ENCODE assay signal across 8 cellular contexts in genomic region chr17:41689497-41690299, GRCh38. TPM values are rescaled to one million over a fixed set of nuclear protein-coding genes. Genes with fewer than 3 reads are reported as not detected.
DNase-seq lines count a peak whose midpoint lies in the region; ATAC-seq and TF ChIP-seq lines count a peak whose summit lies in the region.

No MANE protein-coding gene starts in this region.

- intact Hi-C loops in CD4-positive, alpha-beta T cell (cut with DNase I, micrococcal nuclease): loop anchor here (2.0 to 10.0 kb wide), 3 partner anchors 23 to 1045 kb away; partner anchors contain the start of gene SMARCE1 (in 1 of the 2)

- no peaks in the 10 kb centered on the region for H3K9me3 Mint-ChIP-seq in CD4-positive, alpha-beta T cell
- H3K9me3 Mint-ChIP-seq in brain: peaks cover 0 to 2% (median 0%) of the 10 kb centered on the region in 5 experiments

- H3K36me3 Mint-ChIP-seq in CD4-positive, alpha-beta T cell (ENCODE audit: low read depth): peaks cover 63% of the 10 kb centered on the region
- H3K36me3 Mint-ChIP-seq in brain: peaks cover 43% of the 10 kb centered on the region

- no peaks in the 10 kb centered on the region for H3K27me3 ChIP-seq in CD4-positive, alpha-beta T cell (ENCODE audit: control insufficient read depth, insufficient read depth, low read length)
- no peaks in the 10 kb centered on the region for H3K27me3 ChIP-seq in SJCRH30

- CTCF ChIA-PET in CD4-positive, alpha-beta T cell (lab: Charles Lee): interaction anchor here (0.6 to 5.4 kb wide), 8 partner anchors 8 to 908 kb away, joined by 3 to 77 read pairs (median 6); no protein-coding TSS in a partner anchor

- H3K4me3 ChIP-seq in HFF-Myc (replicated peaks; ENCODE audit: low read depth, low read length) (peak overlapping the region; percentile 92), SJCRH30 (peak overlapping the region; percentile 99)

- peak overlapping the region; percentile 100 for H3K27ac ChIP-seq in CD4-positive, alpha-beta T cell (ENCODE audit: low read depth, low read length)
- H3K27ac ChIP-seq in SJCRH30: peak overlapping the region; percentile 99

- POLR2A ChIA-PET in CD4-positive, alpha-beta T cell (lab: Charles Lee): interaction anchor here (0.6 to 5.6 kb wide), 47 partner anchors 11 to 1794 kb away, joined by 3 to 373 read pairs (median 5); partner anchors contain the start of genes ACLY, CNP, DHX8 and JUP

- 0 out of 2 replicates have a peak, but pooled peaks cover 5% of the 10 kb centered on the region for H3K4me1 ChIP-seq in SJCRH30

- H3K27ac Mint-ChIP-seq in CD4-positive, alpha-beta T cell: peak overlapping the region; percentile 100
- peak overlapping the region; percentile 97 to 100 (median 99) for H3K27ac Mint-ChIP-seq in brain

- peak overlapping the region; percentile 99 for H3K4me3 Mint-ChIP-seq in CD4-positive, alpha-beta T cell
- peak overlapping the region; percentile 95 to 98 (median 97) for H3K4me3 Mint-ChIP-seq in brain

- peaks cover 10% of the 10 kb centered on the region for H3K27me3 Mint-ChIP-seq in CD4-positive, alpha-beta T cell
- peaks cover 18% of the 10 kb centered on the region for H3K27me3 Mint-ChIP-seq in brain

- TF ChIP-seq CTCF in CD4-positive, alpha-beta T cell (IDR thresholded peaks at IDR 0.05): peak; percentile 79
- TF ChIP-seq CTCF in HFF-Myc (IDR thresholded peaks at IDR 0.05; ENCODE audit: low read depth, low read length, missing control alignments): peak; percentile 56
- peak; percentile 69 to 88 for TF ChIP-seq CTCF in brain (conservative IDR thresholded peaks at IDR 0.05)

- DNase-seq in CD4-positive, alpha-beta T cell: peak in 5 of 10 experiments; percentile 28 to 48 (median 37)
- no peak for DNase-seq in HFF-Myc (ENCODE audit: extremely low read depth, low read depth)
- peak; percentile 39 to 65 for DNase-seq in SJCRH30
- peak; percentile 48 for DNase-seq in kidney glomerular epithelial cell (lab: John Stamatoyannopoulos, UW)
- peak; percentile 65 to 69 for DNase-seq in stimulated activated CD4-positive, alpha-beta T cell treated with anti-CD3 and anti-CD28 coated beads, Interleukin-2, amount 100 ng/mL, for 48 hours
- no peak for DNase-seq in HK-2 (ENCODE audit: unreplicated experiment)

- peaks cover 42% of the 10 kb centered on the region for H3K36me3 ChIP-seq in SJCRH30

- H3K4me1 Mint-ChIP-seq in CD4-positive, alpha-beta T cell (ENCODE audit: low read depth): peaks cover 50% of the 10 kb centered on the region
- peaks cover 36% of the 10 kb centered on the region for H3K4me1 Mint-ChIP-seq in brain

- ATAC-seq in CD4-positive, alpha-beta T cell (ENCODE audit: poor library complexity): no peak
- no peak for ATAC-seq in HG03571 (IDR thresholded peaks at IDR 0.05; ENCODE audit: unreplicated experiment)

- H3K9me3 ChIP-seq in CD4-positive, alpha-beta T cell (ENCODE audit: control insufficient read depth, low read length): no peaks in the 10 kb centered on the region
- H3K9me3 ChIP-seq in SJCRH30 (replicated peaks): no peaks in the 10 kb centered on the region

RNA-seq across cellular contexts. Expression of gene EIF1, which starts 1.0 kb away (rescaled TPM):
- 1,000 to 10,000 TPM; 3,351 to 3,391 TPM for total RNA-seq in CD4-positive, alpha-beta T cell
- 107 and 142 TPM in 2 replicates for total RNA-seq in SJCRH30 (2014; rRNA removed; shearing (Covaris generic))
- polyA plus RNA-seq in brain (ENCODE audit: insufficient read depth, low read depth, low replicate concordance): 1,760 TPM

RNA-seq across cellular contexts. Expression of gene GAST, which starts 22.4 kb away (rescaled TPM):
- total RNA-seq in CD4-positive, alpha-beta T cell: not detected
- total RNA-seq in SJCRH30 (2014; rRNA removed; shearing (Covaris generic)): not detected in 2 replicates
- not detected for polyA plus RNA-seq in brain (ENCODE audit: insufficient read depth, low read depth, low replicate concordance)

RNA-seq across cellular contexts. Expression of gene HAP1, which starts 44.7 kb away (rescaled TPM):
- under 1 TPM in 1 of 2 experiments, not detected in 1; 0.11 TPM for total RNA-seq in CD4-positive, alpha-beta T cell
- total RNA-seq in SJCRH30 (2014; rRNA removed; shearing (Covaris generic)): 0.08 and 0.10 TPM in 2 replicates
- 3.9 TPM for polyA plus RNA-seq in brain (ENCODE audit: insufficient read depth, low read depth, low replicate concordance)

Comparison
In these comparisons a context has a peak if more than half of its experiments do, and no peak if none do; other contexts are left out.
1. DNase-seq: peak in SJCRH30 (2 of 2), kidney glomerular epithelial cell (single experiment) and stimulated activated CD4-positive, alpha-beta T cell treated with anti-CD3 and anti-CD28 coated beads, Interleukin-2, amount 100 ng/mL, for 48 hours (2 of 2); none in HFF-Myc (single experiment) and HK-2 (single experiment).
2. RNA of gene EIF1, which starts 1.0 kb away (total RNA-seq): 3,351 to 3,391 TPM in CD4-positive, alpha-beta T cell; 107 to 142 TPM in SJCRH30; every median in the first group is over 10 times any median in the second.
3. Peak in every context shown above with its lines, with median percentiles within 50 percentile points of each other: CTCF ChIP-seq.